Comparison of ENCODE assay signal across 8 cellular contexts in the genomic region with DNA sequence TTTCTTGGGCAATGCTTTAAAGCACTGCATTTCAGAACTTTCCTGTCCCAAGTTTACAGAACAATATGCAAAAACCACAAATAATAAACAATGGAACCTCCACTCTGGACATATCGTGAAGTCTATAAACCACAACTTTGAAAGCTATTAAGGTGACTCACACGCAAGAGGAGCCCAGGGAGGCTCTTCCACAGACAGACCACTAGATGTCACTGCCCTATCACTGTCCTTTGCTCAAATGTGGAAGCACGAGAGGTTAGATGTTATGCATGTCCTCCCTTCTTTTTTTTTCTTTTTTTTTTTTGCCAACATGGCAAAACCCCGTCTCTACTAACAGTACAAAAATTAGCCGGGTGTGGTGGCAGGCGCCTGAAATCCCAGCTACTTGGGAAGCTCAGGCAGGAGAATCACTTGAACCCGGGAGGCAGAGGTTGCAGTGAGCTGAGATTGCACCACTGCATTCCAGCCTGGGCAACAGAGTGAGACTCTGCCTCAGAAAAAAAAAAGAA.
DNase-seq lines count a peak whose midpoint lies in the region; ATAC-seq and TF ChIP-seq lines count a peak whose summit lies in the region.
"Not testable (repeated sequence)": the region's sequence is repeated elsewhere in the genome, so short reads cannot be mapped to it uniquely, and the experiment has no call there.

No MANE protein-coding gene starts in this region.

- not testable (repeated sequence) for H3K27me3 ChIP-seq in heart left ventricle

- not testable (repeated sequence) for H3K27ac ChIP-seq in heart left ventricle

- not testable (repeated sequence) for H3K9me3 ChIP-seq in heart left ventricle

- TF ChIP-seq POLR2A in heart left ventricle (IDR thresholded peaks at IDR 0.05): not testable (repeated sequence)

- not testable (repeated sequence) for H3K4me3 ChIP-seq in heart left ventricle

- peak; percentile 83 to 95 (median 92) for TF ChIP-seq CTCF in heart left ventricle (IDR thresholded peaks at IDR 0.05)

- H3K4me1 ChIP-seq in heart left ventricle: peaks cover 0 to 13% (median 0%) of the 10 kb centered on the region in 12 donors

- 12 to 18% (median 15%) methylated on average over 7 of the region's 7 CpGs for WGBS in heart left ventricle, 4 donors

- ATAC-seq in GM18861 (IDR thresholded peaks at IDR 0.05; ENCODE audit: unreplicated experiment) (peak; percentile 87), HG03025 (IDR thresholded peaks at IDR 0.05; ENCODE audit: low FRiP score, unreplicated experiment) (peak; percentile 67), heart left ventricle (peak; percentile 78 to 98 (median 96))

- H3K36me3 ChIP-seq in heart left ventricle: peaks cover 0 to 61% (median 15%) of the 10 kb centered on the region in 9 donors

- DNase-seq in AG08395 (ENCODE audit: low spot score): peak; percentile 88
- peak; percentile 94 for DNase-seq in NCI-H1694 treated with DMSO at 0.1 percent for 48 hours (lab: John Stamatoyannopoulos, UW)
- DNase-seq in SW480 (ENCODE audit: low spot score): peak; percentile 96
- DNase-seq in amniotic stem cell (lab: John Stamatoyannopoulos, UW): peak; percentile 70
- peak in 4 of 5 donors; percentile 39 to 64 (median 46) for DNase-seq in heart left ventricle
- DNase-seq in pulmonary artery endothelial cell (ENCODE audit: low read depth, low spot score): peak; percentile 72

- intact Hi-C loops in heart left ventricle (cut with DNase I): loop anchor here in 9 of 10 donors (1.0 to 10.0 kb wide), 3 partner anchors 233 to 902 kb away; no protein-coding TSS in a partner anchor

Comparison
In these comparisons a context has a peak if more than half of its experiments do, and no peak if none do; other contexts are left out.
1. DNase-seq: peak in every context shown above with its lines; median percentile 96 in SW480; 94 in NCI-H1694 treated with DMSO at 0.1 percent for 48 hours; 88 in AG08395; 72 in pulmonary artery endothelial cell; 70 in amniotic stem cell; 46 in heart left ventricle.